In genomic region chr2:159287733-159288132, GRCh38 we compare ENCODE assay signal across 9 cellular contexts. TPM values are rescaled to one million over a fixed set of nuclear protein-coding genes. Genes with fewer than 3 reads are reported as not detected.
DNase-seq lines count a peak whose midpoint lies in the region; ATAC-seq and TF ChIP-seq lines count a peak whose summit lies in the region.
"Had no signal": no experiment of that assay in that cellular context is flagged by ENCODE, and none has a peak within 500 bp of the region (broad histone marks: within the 10 kb centered on the region; RNA-seq: fewer than 3 reads in every experiment).

No MANE protein-coding gene starts in this region.

- intact Hi-C loops in psoas muscle (cut with DNase I) = loop anchor here in 1 of 2 donors (5.0 kb wide), 1 partner anchor 35 kb away; no protein-coding TSS in a partner anchor

- peak overlapping the region; percentile 83 for H3K27ac Mint-ChIP-seq in stimulated activated memory B cell treated with anti-CD40 and anti-IgM and Interleukin-4, amounts not matched to agents 10 μg/mL and 1 μg/mL and 100 μg/mL, for 72 hours

- H3K36me3 Mint-ChIP-seq in activated T-cell treated with anti-CD3 and anti-CD28 coated beads, Interleukin-2, amount 50 U/mL, for 4 hours (ENCODE audit: insufficient read depth) = peaks cover 2% of the 10 kb centered on the region
- H3K36me3 Mint-ChIP-seq in stimulated activated memory B cell treated with anti-CD40 and anti-IgM and Interleukin-4, amounts not matched to agents 10 μg/mL and 1 μg/mL and 100 μg/mL, for 72 hours = peaks cover 2% of the 10 kb centered on the region

- ATAC-seq in activated T-cell treated with anti-CD3 and anti-CD28 coated beads, Interleukin-2, amount 50 U/mL, for 4 hours = no peak
- no peak for ATAC-seq in stimulated activated memory B cell treated with anti-CD40 and anti-IgM and Interleukin-4, amounts not matched to agents 10 μg/mL and 1 μg/mL and 100 μg/mL, for 72 hours
- no peak for ATAC-seq in psoas muscle

- no peaks in the 10 kb centered on the region for H3K27me3 ChIP-seq in OCI-LY3 (ENCODE audit: low read depth, low read length)
- H3K27me3 ChIP-seq in iPS-18a (ENCODE audit: control insufficient read depth, insufficient read depth, low read length) = no peaks in the 10 kb centered on the region
- no peaks in the 10 kb centered on the region for H3K27me3 ChIP-seq in psoas muscle (ENCODE audit: insufficient read depth in 3 of 3, low read length in 2 of 3)

- H3K9me3 ChIP-seq in OCI-LY3 (ENCODE audit: insufficient read depth, low read length) (no peaks in the 10 kb centered on the region), iPS-18a (ENCODE audit: control insufficient read depth, low read depth, low read length) (no peaks in the 10 kb centered on the region), psoas muscle (no peaks in the 10 kb centered on the region)

- H3K79me2 ChIP-seq in OCI-LY3 (ENCODE audit: low read length) = peaks cover 7% of the 10 kb centered on the region

- no peak for TF ChIP-seq CTCF in OCI-LY3 (IDR thresholded peaks at IDR 0.05; ENCODE audit: low read depth, low read length)
- no peak for TF ChIP-seq CTCF in psoas muscle (IDR thresholded peaks at IDR 0.05)

- H4K20me1 ChIP-seq in OCI-LY3 (ENCODE audit: insufficient read depth, low read length) = no peaks in the 10 kb centered on the region

- peak overlapping the region; percentile 74; the same call in 1 of the 2 replicates for H3K4me2 ChIP-seq in OCI-LY3 (ENCODE audit: low read length)

- no peak overlapping the region for H2AFZ ChIP-seq in OCI-LY3 (ENCODE audit: low read depth, low read length)

- H3K4me1 ChIP-seq in OCI-LY3 (ENCODE audit: low read length) (peaks cover 11% of the 10 kb centered on the region), iPS-18a (ENCODE audit: control insufficient read depth, low read depth, low read length) (peaks cover 6% of the 10 kb centered on the region), psoas muscle (peaks cover 14% of the 10 kb centered on the region)

- H3K36me3 ChIP-seq in OCI-LY3 (replicated peaks; ENCODE audit: low read depth, low read length) (no peaks in the 10 kb centered on the region), iPS-18a (ENCODE audit: control insufficient read depth, low read depth, low read length) (no peaks in the 10 kb centered on the region), psoas muscle (ENCODE audit: insufficient read depth in 1 of 2, low read depth in 1 of 2) (peaks cover 0 to 4% of the 10 kb centered on the region in 2 donors)

- no peak for DNase-seq in activated T-cell treated with anti-CD3 and anti-CD28 coated beads, Interleukin-2, amount 50 U/mL, for 4 hours
- no peak for DNase-seq in activated T-cell treated with anti-CD3 and anti-CD28 coated beads, Interleukin-2, amount 50 U/mL, for 1 hour
- DNase-seq in psoas muscle (no peak), NCI-H2029 (lab: John Stamatoyannopoulos, UW) (no peak), GDM1 (lab: John Stamatoyannopoulos, UW) (no peak)

- H3K4me3 Mint-ChIP-seq in activated T-cell treated with anti-CD3 and anti-CD28 coated beads, Interleukin-2, amount 50 U/mL, for 4 hours = peak overlapping the region; percentile 84
- no peak overlapping the region for H3K4me3 Mint-ChIP-seq in stimulated activated memory B cell treated with anti-CD40 and anti-IgM and Interleukin-4, amounts not matched to agents 10 μg/mL and 1 μg/mL and 100 μg/mL, for 72 hours

- no peak overlapping the region for H3K27ac ChIP-seq in OCI-LY3 (ENCODE audit: low read length)
- peak overlapping the region; percentile 93 for H3K27ac ChIP-seq in iPS-18a (ENCODE audit: low read length)
- H3K27ac ChIP-seq in psoas muscle = no peak overlapping the region

- H3K9ac ChIP-seq in OCI-LY3 (ENCODE audit: low read length) (no peak overlapping the region), iPS-18a (ENCODE audit: low read length) (peak overlapping the region; percentile 88)

- H3K4me3 ChIP-seq in OCI-LY3 (ENCODE audit: low read length) (no peak overlapping the region), iPS-18a (ENCODE audit: low read length) (peak overlapping the region; percentile 88), psoas muscle (no peak overlapping the region)

- H3K4me1 Mint-ChIP-seq in activated T-cell treated with anti-CD3 and anti-CD28 coated beads, Interleukin-2, amount 50 U/mL, for 4 hours (ENCODE audit: low read depth) = peaks cover 20% of the 10 kb centered on the region
- peaks cover 27% of the 10 kb centered on the region for H3K4me1 Mint-ChIP-seq in stimulated activated memory B cell treated with anti-CD40 and anti-IgM and Interleukin-4, amounts not matched to agents 10 μg/mL and 1 μg/mL and 100 μg/mL, for 72 hours

- no peaks in the 10 kb centered on the region for H3K27me3 Mint-ChIP-seq in activated T-cell treated with anti-CD3 and anti-CD28 coated beads, Interleukin-2, amount 50 U/mL, for 4 hours (ENCODE audit: low read depth)
- peaks cover 7% of the 10 kb centered on the region for H3K27me3 Mint-ChIP-seq in stimulated activated memory B cell treated with anti-CD40 and anti-IgM and Interleukin-4, amounts not matched to agents 10 μg/mL and 1 μg/mL and 100 μg/mL, for 72 hours

- no peaks in the 10 kb centered on the region for H3K9me3 Mint-ChIP-seq in activated T-cell treated with anti-CD3 and anti-CD28 coated beads, Interleukin-2, amount 50 U/mL, for 4 hours
- no peaks in the 10 kb centered on the region for H3K9me3 Mint-ChIP-seq in stimulated activated memory B cell treated with anti-CD40 and anti-IgM and Interleukin-4, amounts not matched to agents 10 μg/mL and 1 μg/mL and 100 μg/mL, for 72 hours
- H3K9me3 Mint-ChIP-seq: memory B cell had no signal

RNA-seq across cellular contexts. Expression of gene WDSUB1, which starts 1.2 kb away (rescaled TPM):
- 1 to 10 TPM; 2.3 to 3.6 (median 2.4) TPM for total RNA-seq in activated T-cell treated with anti-CD3 and anti-CD28 coated beads, Interleukin-2, amount 50 U/mL, for 4 hours
- total RNA-seq in psoas muscle = 1 to 10 TPM; 3.5 to 4.9 (median 4.3) TPM
- polyA plus RNA-seq in psoas muscle = 1 to 10 TPM; 4.2 to 4.6 (median 4.4) TPM
